14 cellular contexts compared by ENCODE assay signal in the genomic region with DNA sequence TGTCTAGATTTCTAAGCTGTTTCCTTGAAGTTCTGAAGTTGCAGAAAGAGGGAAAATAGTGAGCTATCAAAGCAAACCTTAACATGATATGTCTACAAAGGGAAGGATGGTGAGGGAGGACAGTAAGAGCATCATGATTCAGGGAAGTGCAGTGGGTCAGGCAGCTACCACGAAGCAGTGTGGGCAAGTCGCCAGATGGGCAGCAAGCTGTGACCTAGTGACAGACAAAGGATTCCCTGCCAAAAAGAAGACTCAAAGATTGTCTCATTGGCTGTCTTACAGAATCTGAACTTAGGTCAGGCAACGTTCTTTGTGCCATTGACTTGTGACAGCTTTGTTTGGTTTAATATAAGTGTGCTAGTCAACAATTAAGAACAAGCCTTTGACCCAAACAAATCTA.
DNase-seq lines count a peak whose midpoint lies in the region; ATAC-seq lines count a peak whose summit lies in the region.
"Had no signal": no experiment of that assay in that cellular context is flagged by ENCODE, and none has a peak within 500 bp of the region (broad histone marks: within the 10 kb centered on the region; RNA-seq: fewer than 3 reads in every experiment).

No MANE protein-coding gene starts in this region.

- DNase-seq in NCI-H2029 treated with DMSO at 0.1 percent for 48 hours (lab: John Stamatoyannopoulos, UW): peak; percentile 4
- DNase-seq in NCI-H2029 (lab: John Stamatoyannopoulos, UW): no peak
- DNase-seq in Ammon's horn (ENCODE audit: low spot score): peak; percentile 5
- DNase-seq in NCI-H69 (lab: John Stamatoyannopoulos, UW): peak; percentile 81
- DNase-seq in kidney tubule cell (ENCODE audit: low spot score): peak; percentile 72
- DNase-seq in hippocampal formation (lab: John Stamatoyannopoulos, UW): no peak
- DNase-seq: Caco-2, DND-41, GDM1, NCI-H1694 treated with DMSO at 0.1 percent for 48 hours, NCI-H2171 treated with DMSO at 0.1 percent for 48 hours, OCI-M1 had no signal

- no peak for ATAC-seq in HG03432 (IDR thresholded peaks at IDR 0.05; ENCODE audit: unreplicated experiment)
- ATAC-seq in HG03457 (IDR thresholded peaks at IDR 0.05; ENCODE audit: unreplicated experiment): no peak

Comparison
In these comparisons a context has a peak if more than half of its experiments do, and no peak if none do; other contexts are left out.
1. DNase-seq: peak in NCI-H2029 treated with DMSO at 0.1 percent for 48 hours (single experiment), Ammon's horn (single experiment), NCI-H69 (single experiment) and kidney tubule cell (single experiment); none in NCI-H2029 (single experiment) and hippocampal formation (0 of 2).